8 cellular contexts compared by ENCODE assay signal in the genomic region with DNA sequence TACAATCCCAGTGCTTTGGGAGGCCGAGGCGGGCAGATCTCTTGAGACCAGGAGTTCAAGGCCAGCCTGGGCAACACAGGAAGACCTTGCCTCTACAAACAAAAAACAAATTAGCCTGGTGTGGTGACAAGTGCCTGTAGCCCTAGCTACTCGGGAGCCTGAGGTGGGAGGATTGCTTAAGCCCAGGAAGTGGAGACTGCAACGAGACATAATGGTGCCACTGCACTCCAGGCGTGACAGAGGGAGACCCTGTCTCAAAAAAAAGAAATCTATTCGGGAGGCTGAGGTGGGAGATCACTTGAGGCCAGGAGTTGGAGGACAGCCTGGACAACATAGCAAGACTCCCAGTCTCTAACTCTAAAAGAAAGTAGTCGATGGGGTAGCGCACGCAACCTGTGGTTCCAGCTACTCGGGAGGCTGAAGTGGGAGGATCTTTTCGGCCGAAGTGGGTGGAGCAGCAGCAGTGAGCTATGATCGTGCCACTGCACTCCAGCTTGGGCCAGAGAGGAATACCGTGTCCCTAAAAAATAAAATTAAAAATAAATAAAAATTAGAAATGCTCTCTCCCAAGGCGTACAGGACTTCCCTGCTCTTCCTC. TPM values are rescaled to one million over a fixed set of nuclear protein-coding genes. Genes with fewer than 3 reads are reported as not detected.
A peak's percentile ranks its signal among the peaks of the same experiment; 100 is the strongest.
DNase-seq lines count a peak whose midpoint lies in the region; ATAC-seq, FAIRE-seq and TF ChIP-seq lines count a peak whose summit lies in the region.

No MANE protein-coding gene starts in this region.

- peak overlapping the region; percentile 76 to 88 for H3K27ac ChIP-seq in kidney (ENCODE audit: low read depth in 2 of 2, low read length in 2 of 2)

- H3K27me3 Mint-ChIP-seq in HFFc6 (ENCODE audit: insufficient read depth) = no peaks in the 10 kb centered on the region; the same call in none of the 2 replicates

- intact Hi-C loops in kidney (cut with DNase I) = no loop called here

- no peak for FAIRE-seq in kidney (lab: Jason Lieb, UNC)

- H3K4me1 ChIP-seq in kidney (ENCODE audit: control insufficient read depth in 1 of 2, insufficient read depth in 1 of 2, low read depth in 1 of 2, low read length in 2 of 2) = peaks cover 0 to 6% of the 10 kb centered on the region in 2 donors

- no peak for ATAC-seq in GM21423 (IDR thresholded peaks at IDR 0.05; ENCODE audit: unreplicated experiment)

- H3K9me3 Mint-ChIP-seq in HFFc6 = no peaks in the 10 kb centered on the region

- peaks cover 24% of the 10 kb centered on the region for H3K4me1 Mint-ChIP-seq in HFFc6 (ENCODE audit: low read depth)

- peak overlapping the region; percentile 90 for H3K4me3 Mint-ChIP-seq in HFFc6

- DNase-seq in DMS114 treated with DMSO at 0.1 percent for 48 hours (lab: John Stamatoyannopoulos, UW; ENCODE audit: unreplicated experiment) (peak; percentile 64), HFFc6 (no peak), NCI-H510A (lab: John Stamatoyannopoulos, UW) (peak; percentile 11), astrocyte of the cerebellum (ENCODE audit: low read depth) (no peak), kidney (no peak), ecto neural progenitor cell (ENCODE audit: low spot score) (no peak)
- DNase-seq in stimulated activated CD4-positive, alpha-beta T cell treated with anti-CD3 and anti-CD28 coated beads, Interleukin-2, amount 100 ng/mL, for 4 hours (ENCODE audit: low read depth) = peak; percentile 30

- H3K9me3 ChIP-seq in kidney (ENCODE audit: control insufficient read depth in 1 of 2, low read length in 2 of 2) = no peaks in the 10 kb centered on the region

- peaks cover 4% of the 10 kb centered on the region; the same call in 1 of the 2 replicates for H3K36me3 Mint-ChIP-seq in HFFc6 (ENCODE audit: low read depth)

- H3K27ac Mint-ChIP-seq in HFFc6 = peak overlapping the region; percentile 86

- no peaks in the 10 kb centered on the region for H3K36me3 ChIP-seq in kidney (ENCODE audit: control insufficient read depth in 1 of 2, insufficient read depth in 2 of 2, low read length in 2 of 2)

- H3K4me3 ChIP-seq in astrocyte of the cerebellum (ENCODE audit: low read depth, low read length) = peak overlapping the region; percentile 71
- peak overlapping the region; percentile 57 to 74 for H3K4me3 ChIP-seq in kidney (ENCODE audit: low read length in 2 of 2)

- in situ Hi-C loops in astrocyte of the cerebellum (cut with HindIII; ENCODE audit: low sequenced_read_pairs) = no loop called here

- H3K9ac ChIP-seq in kidney (ENCODE audit: low read length in 2 of 2) = peak overlapping the region; percentile 55 to 86

- TF ChIP-seq CTCF in HFFc6 (IDR thresholded peaks at IDR 0.05) (no peak), astrocyte of the cerebellum (IDR thresholded peaks at IDR 0.05; ENCODE audit: low read depth, low read length, missing control alignments) (no peak), kidney (IDR thresholded peaks at IDR 0.05; ENCODE audit: borderline replicate concordance, extremely low read depth, insufficient read depth) (no peak)

RNA-seq across cellular contexts. Expression of gene C3orf33, which starts 0.8 kb away (rescaled TPM):
- total RNA-seq in HFFc6 (2021; fragmentation: NEBNext Ultra II Directional; extraction: Animal tissue kit (Norgen Biotek cat#: 25700)) = 1 to 10 TPM; 3.3 to 4.5 (median 3.6) TPM
- 6.0 TPM for total RNA-seq in kidney
- polyA plus RNA-seq in kidney (ENCODE audit: insufficient read depth, low read depth, low replicate concordance) = 8.1 TPM

RNA-seq across cellular contexts. Expression of gene SLC33A1, which starts 48.9 kb away (rescaled TPM):
- total RNA-seq in HFFc6 (2021; fragmentation: NEBNext Ultra II Directional; extraction: Animal tissue kit (Norgen Biotek cat#: 25700)) = 10 to 100 TPM; 20.7 to 31.8 (median 26.9) TPM
- 36.8 TPM for total RNA-seq in kidney
- 16.1 TPM for polyA plus RNA-seq in kidney (ENCODE audit: insufficient read depth, low read depth, low replicate concordance)

Comparison
In these comparisons a context has a peak if more than half of its experiments do, and no peak if none do; other contexts are left out.
1. DNase-seq: peak in DMS114 treated with DMSO at 0.1 percent for 48 hours (single experiment), NCI-H510A (single experiment) and stimulated activated CD4-positive, alpha-beta T cell treated with anti-CD3 and anti-CD28 coated beads, Interleukin-2, amount 100 ng/mL, for 4 hours (single experiment); none in HFFc6 (single experiment), astrocyte of the cerebellum (single experiment), kidney (single experiment) and ecto neural progenitor cell (single experiment).